Comparison of ENCODE assay signal across 22 cellular contexts in genomic region chr1:65881070-65881594, GRCh38.
DNase-seq lines count a peak whose midpoint lies in the region; ATAC-seq and TF ChIP-seq lines count a peak whose summit lies in the region.
"Had no signal": no experiment of that assay in that cellular context is flagged by ENCODE, and none has a peak within 500 bp of the region (broad histone marks: within the 10 kb centered on the region; RNA-seq: fewer than 3 reads in every experiment).

No MANE protein-coding gene starts in this region.

- TF ChIP-seq CTCF in fibroblast of the aortic adventitia (IDR thresholded peaks at IDR 0.05; ENCODE audit: insufficient read depth, low read length) (no peak), omental fat pad (IDR thresholded peaks at IDR 0.05) (no peak)

- DNase-seq in EH (ENCODE audit: low read depth) = peak; percentile 62
- peak; percentile 10 for DNase-seq in NCI-H226
- peak; percentile 11 for DNase-seq in fibroblast of the aortic adventitia (ENCODE audit: low read depth)
- no peak for DNase-seq in omental fat pad (ENCODE audit: low spot score)
- no peak for DNase-seq in stimulated activated CD8-positive, alpha-beta memory T cell treated with anti-CD3 and anti-CD28 coated beads, Interleukin-4, amount 100 ng/mL, for 48 hours
- no peak for DNase-seq in globus pallidus (ENCODE audit: low spot score)
- DNase-seq: activated CD4-positive, alpha-beta memory T cell treated with anti-CD3 and anti-CD28 coated beads for 36 hours; activated T-cell treated with anti-CD3 and anti-CD28 coated beads, Interleukin-2, amount 50 U/mL, for 4 hours; dorsolateral prefrontal cortex; KBM-7; kidney; NCI-H1105 treated with DMSO at 0.1 percent for 48 hours; NCI-H2171 treated with DMSO at 0.1 percent for 48 hours; stimulated activated CD4-positive, alpha-beta T cell treated with anti-CD3 and anti-CD28 coated beads, Interleukin-2, amount 100 ng/mL, for 24 hours; T-cell had no signal

- peak; percentile 57 for ATAC-seq in omental fat pad (ENCODE audit: low FRiP score)
- no peak for ATAC-seq in GM21360 (IDR thresholded peaks at IDR 0.05; ENCODE audit: unreplicated experiment)
- ATAC-seq in GM18873 (IDR thresholded peaks at IDR 0.05; ENCODE audit: low FRiP score, unreplicated experiment) = no peak
- ATAC-seq: activated naive CD4-positive, alpha-beta T cell treated with anti-CD3 and anti-CD28 coated beads, Interleukin-2, amount 50 U/mL, for 72 hours; activated T-cell treated with anti-CD3 and anti-CD28 coated beads, Interleukin-2, amount 50 U/mL, for 4 hours; sciatic nerve; T-cell had no signal

- H3K4me3 ChIP-seq in fibroblast of the aortic adventitia (ENCODE audit: low read depth, low read length) = no peak overlapping the region
- H3K4me3 ChIP-seq: breast epithelium, dorsolateral prefrontal cortex, hepatocyte, vagina had no signal

Comparison
In these comparisons a context has a peak if more than half of its experiments do, and no peak if none do; other contexts are left out.
1. DNase-seq: peak in EH (single experiment), NCI-H226 (single experiment) and fibroblast of the aortic adventitia (single experiment); none in omental fat pad (single experiment), stimulated activated CD8-positive, alpha-beta memory T cell treated with anti-CD3 and anti-CD28 coated beads, Interleukin-4, amount 100 ng/mL, for 48 hours (single experiment) and globus pallidus (single experiment).